In genomic region chr2:68252407-68253210, GRCh38 we compare ENCODE assay signal across 8 cellular contexts. TPM values are rescaled to one million over a fixed set of nuclear protein-coding genes. Genes with fewer than 3 reads are reported as not detected.
A peak's percentile ranks its signal among the peaks of the same experiment; 100 is the strongest.
DNase-seq lines count a peak whose midpoint lies in the region; ATAC-seq and TF ChIP-seq lines count a peak whose summit lies in the region.

PPP3R1 (minus strand) TSS chr2:68252532; CDS start chr2:68252127, 405 bp downstream.

- H3K9me3 ChIP-seq in Karpas-422 (ENCODE audit: low read length) (no peaks in the 10 kb centered on the region), esophagus squamous epithelium (no peaks in the 10 kb centered on the region)

- peak in 3 of 4 donors; percentile 73 to 89 (median 76) for TF ChIP-seq POLR2A in esophagus squamous epithelium (IDR thresholded peaks at IDR 0.05)

- peaks cover 38% of the 10 kb centered on the region for H4K20me1 ChIP-seq in Karpas-422 (ENCODE audit: insufficient read depth, low read depth, low read length)

- 0 to 1% methylated on average over 47 to 51 of the region's 77 CpGs for WGBS in esophagus squamous epithelium, 2 donors

- H3K79me2 ChIP-seq in Karpas-422 (ENCODE audit: low read length), result peaks cover 55% of the 10 kb centered on the region

- peak within 1 kb of the TSS; percentile 96 for H3K9ac ChIP-seq in Karpas-422 (ENCODE audit: low read length)

- H3K36me3 ChIP-seq in Karpas-422 (ENCODE audit: insufficient read depth, low read length) (peaks cover 18% of the 10 kb centered on the region; the same call in 1 of the 2 replicates), esophagus squamous epithelium (no peaks in the 10 kb centered on the region)

- peak; percentile 83 for DNase-seq in DMS79 (lab: John Stamatoyannopoulos, UW)
- DNase-seq in Karpas-422, result peak; percentile 100
- peak; percentile 95 for DNase-seq in RKO (ENCODE audit: low spot score)
- DNase-seq in activated T-helper 1 cell treated with Interleukin-2 at 50 U/mL for 16 hours (ENCODE audit: low read depth), result peak; percentile 95
- peak; percentile 87 for DNase-seq in esophagus squamous epithelium (lab: John Stamatoyannopoulos, UW)
- DNase-seq in myocyte (ENCODE audit: low read depth), result peak; percentile 95
- DNase-seq in stimulated activated CD8-positive, alpha-beta memory T cell treated with anti-CD3 and anti-CD28 coated beads, Interleukin-7, amount 100 ng/mL, for 4 hours (ENCODE audit: low read depth in 2 of 2), result peak; percentile 88 to 96

- ATAC-seq in GM21786 (IDR thresholded peaks at IDR 0.05; ENCODE audit: unreplicated experiment), result peak; percentile 77

- H3K4me1 ChIP-seq in Karpas-422 (ENCODE audit: low read length) (peaks cover 42% of the 10 kb centered on the region), esophagus squamous epithelium (peaks cover 11 to 57% (median 32%) of the 10 kb centered on the region in 3 donors)

- intact Hi-C loops in esophagus squamous epithelium (cut with DNase I), result no loop called here

- peak within 1 kb of the TSS; percentile 70 for H2AFZ ChIP-seq in Karpas-422 (ENCODE audit: low read length)

- H3K4me2 ChIP-seq in Karpas-422 (ENCODE audit: low read depth, low read length, poor library complexity, severe bottlenecking), result peak within 1 kb of the TSS; percentile 100

- H3K4me3 ChIP-seq in Karpas-422 (ENCODE audit: low read length) (peak within 1 kb of the TSS; percentile 94), esophagus squamous epithelium (peak within 1 kb of the TSS; percentile 81 to 95 (median 90))

- no peaks in the 10 kb centered on the region for H3K9me2 ChIP-seq in Karpas-422 (replicated peaks; ENCODE audit: insufficient read depth, low read length)

- no peak for TF ChIP-seq CTCF in esophagus squamous epithelium (IDR thresholded peaks at IDR 0.05)

- peak within 1 kb of the TSS; percentile 90 for H3K27ac ChIP-seq in Karpas-422 (ENCODE audit: low read length)
- H3K27ac ChIP-seq in esophagus squamous epithelium, result peak within 1 kb of the TSS; percentile 98 to 100 (median 100)

- no peaks in the 10 kb centered on the region for H3K27me3 ChIP-seq in Karpas-422 (ENCODE audit: low read length)
- H3K27me3 ChIP-seq in esophagus squamous epithelium, result no peaks in the 10 kb centered on the region

RNA-seq across cellular contexts. Expression of gene PPP3R1, which starts in this region (rescaled TPM):
- total RNA-seq in Karpas-422 (2014; rRNA removed; shearing (Covaris generic); ENCODE audit: low replicate concordance), result 24.1 and 55.9 TPM in 2 replicates
- 10 to 100 TPM; 25.8 to 32.7 (median 28.2) TPM for total RNA-seq in esophagus squamous epithelium
- 24.5 and 28.0 TPM in 2 replicates for total RNA-seq in myocyte
- 33.8 TPM for polyA plus RNA-seq in myocyte (2012)

Comparison
In these comparisons a context has a peak if more than half of its experiments do, and no peak if none do; other contexts are left out.
1. Peak in every context shown above with its lines: DNase-seq, ATAC-seq, H3K4me3 ChIP-seq and H3K27ac ChIP-seq.